ENCODE assay signal across 10 cellular contexts in genomic region chr3:15315003-15315402, GRCh38. TPM values are rescaled to one million over a fixed set of nuclear protein-coding genes. Genes with fewer than 3 reads are reported as not detected.
DNase-seq lines count a peak whose midpoint lies in the region; ATAC-seq and TF ChIP-seq lines count a peak whose summit lies in the region.
"Had no signal": no experiment of that assay in that cellular context is flagged by ENCODE, and none has a peak within 500 bp of the region (broad histone marks: within the 10 kb centered on the region; RNA-seq: fewer than 3 reads in every experiment).

No MANE protein-coding gene starts in this region.

- peaks cover 11% of the 10 kb centered on the region for H3K36me3 Mint-ChIP-seq in CD8-positive, alpha-beta T cell

- TF ChIP-seq POLR2A in NB4 (IDR thresholded peaks at IDR 0.05; ENCODE audit: extremely low read depth, insufficient read length) (no peak), esophagus muscularis mucosa (IDR thresholded peaks at IDR 0.05; ENCODE audit: low read depth) (no peak), gastrocnemius medialis (IDR thresholded peaks at IDR 0.05) (peak in 1 of 2 donors; percentile 36)

- H3K27ac Mint-ChIP-seq in CD8-positive, alpha-beta T cell, result peak overlapping the region; percentile 56

- intact Hi-C loops in CD8-positive, alpha-beta T cell (cut with DNase I, micrococcal nuclease), result no loop called here
- intact Hi-C loops in esophagus muscularis mucosa (cut with DNase I), result no loop called here
- intact Hi-C loops in gastrocnemius medialis (cut with DNase I; ENCODE audit: low total_unique reads), result loop anchor here (1.0 kb wide), 1 partner anchor 22 kb away; no protein-coding TSS in a partner anchor
- intact Hi-C loops in posterior vena cava (cut with DNase I), result no loop called here

- TF ChIP-seq CTCF in CD8-positive, alpha-beta T cell (IDR thresholded peaks at IDR 0.05), result no peak
- TF ChIP-seq CTCF in NB4 (IDR thresholded peaks at IDR 0.05; ENCODE audit: low read depth, low read length), result no peak
- TF ChIP-seq CTCF in esophagus muscularis mucosa (IDR thresholded peaks at IDR 0.05), result no peak
- no peak for TF ChIP-seq CTCF in gastrocnemius medialis (IDR thresholded peaks at IDR 0.05 in 4 of 5, conservative IDR thresholded peaks at IDR 0.05 in 1 of 5)

- ATAC-seq in CD8-positive, alpha-beta T cell, result no peak
- ATAC-seq in gastrocnemius medialis, result peak; percentile 81 to 85
- ATAC-seq in HG02571 (IDR thresholded peaks at IDR 0.05; ENCODE audit: unreplicated experiment), result no peak
- ATAC-seq in GM21737 (IDR thresholded peaks at IDR 0.05; ENCODE audit: unreplicated experiment), result no peak

- no peak for DNase-seq in CD8-positive, alpha-beta T cell
- peak; percentile 53 for DNase-seq in NB4 (ENCODE audit: low read depth)
- no peak for DNase-seq in esophagus muscularis mucosa (ENCODE audit: extremely low spot score)
- peak; percentile 66 to 86 for DNase-seq in gastrocnemius medialis
- no peak for DNase-seq in cerebellum (ENCODE audit: low spot score)
- DNase-seq in posterior vena cava (ENCODE audit: low spot score), result no peak
- DNase-seq: activated naive CD4-positive, alpha-beta T cell treated with Interleukin-2 at 50 U/mL for 16 hours; NCI-H510A had no signal

- H3K9me3 ChIP-seq in CD8-positive, alpha-beta T cell (ENCODE audit: low read length), result no peaks in the 10 kb centered on the region
- no peaks in the 10 kb centered on the region for H3K9me3 ChIP-seq in esophagus muscularis mucosa
- no peaks in the 10 kb centered on the region for H3K9me3 ChIP-seq in gastrocnemius medialis

- CTCF ChIA-PET in CD8-positive, alpha-beta T cell (lab: Charles Lee), result interaction anchor here (3.5 kb wide), 1 partner anchor 46 kb away, joined by 16 read pairs; no protein-coding TSS in a partner anchor

- 90% methylated on average over 4 of the region's 4 CpGs for WGBS in esophagus muscularis mucosa

- no peak overlapping the region for H3K27ac ChIP-seq in CD8-positive, alpha-beta T cell (ENCODE audit: low read depth, low read length)
- peak overlapping the region in 3 of 4 donors; percentile 4 to 32 (median 14) for H3K27ac ChIP-seq in esophagus muscularis mucosa (replicated peaks in 1 of 4)
- H3K27ac ChIP-seq in gastrocnemius medialis, result peak overlapping the region; percentile 88 to 93 (median 91)

- no peak for TF ChIP-seq EP300 in esophagus muscularis mucosa (IDR thresholded peaks at IDR 0.05)

- in situ Hi-C loops in gastrocnemius medialis (cut with MboI; ENCODE audit: low sequenced_read_pairs in 4 of 4), result no loop called here

- no peaks in the 10 kb centered on the region for H3K27me3 Mint-ChIP-seq in CD8-positive, alpha-beta T cell (ENCODE audit: low read depth)

- peaks cover 67% of the 10 kb centered on the region for H3K4me1 Mint-ChIP-seq in CD8-positive, alpha-beta T cell (ENCODE audit: low read depth)

- H3K9me3 Mint-ChIP-seq in CD8-positive, alpha-beta T cell, result no peaks in the 10 kb centered on the region

- no peak overlapping the region for H3K4me3 ChIP-seq in CD8-positive, alpha-beta T cell (ENCODE audit: low read depth, low read length)
- H3K4me3 ChIP-seq in NB4 (ENCODE audit: low read depth, low read length) (no peak overlapping the region), esophagus muscularis mucosa (no peak overlapping the region), gastrocnemius medialis (no peak overlapping the region)

- H3K27me3 ChIP-seq in CD8-positive, alpha-beta T cell (ENCODE audit: insufficient read depth, low read length), result no peaks in the 10 kb centered on the region
- no peaks in the 10 kb centered on the region for H3K27me3 ChIP-seq in esophagus muscularis mucosa
- no peaks in the 10 kb centered on the region for H3K27me3 ChIP-seq in gastrocnemius medialis

- H3K36me3 ChIP-seq in CD8-positive, alpha-beta T cell (ENCODE audit: insufficient read depth, low read length), result no peaks in the 10 kb centered on the region
- H3K36me3 ChIP-seq in esophagus muscularis mucosa, result no peaks in the 10 kb centered on the region
- H3K36me3 ChIP-seq in gastrocnemius medialis, result no peaks in the 10 kb centered on the region

- H3K4me3 Mint-ChIP-seq in CD8-positive, alpha-beta T cell, result no peak overlapping the region

- peaks cover 45% of the 10 kb centered on the region for H3K4me1 ChIP-seq in CD8-positive, alpha-beta T cell (ENCODE audit: insufficient read depth, low read length)
- H3K4me1 ChIP-seq in esophagus muscularis mucosa (peaks cover 21 to 60% (median 39%) of the 10 kb centered on the region in 4 donors), gastrocnemius medialis (peaks cover 81 to 85% of the 10 kb centered on the region in 2 donors)

- POLR2A ChIA-PET in CD8-positive, alpha-beta T cell (lab: Charles Lee), result no interaction called here

RNA-seq across cellular contexts. Expression of gene SH3BP5, which starts 17.4 kb away (rescaled TPM):
- 1 to 10 TPM; 4.4 to 5.9 TPM for total RNA-seq in CD8-positive, alpha-beta T cell
- 10 to 100 TPM; 26.2 to 56.5 (median 38.2) TPM for total RNA-seq in esophagus muscularis mucosa
- 100 to 1,000 TPM in 2 of 4 donors, 10 to 100 TPM in 2; 31.5 to 111 (median 75.5) TPM for total RNA-seq in gastrocnemius medialis
- total RNA-seq in cerebellum, result 58.1 TPM
- 100 to 1,000 TPM in 1 of 2 donors, 10 to 100 TPM in 1; 67.9 to 105 TPM for total RNA-seq in posterior vena cava

Comparison
In these comparisons a context has a peak if more than half of its experiments do, and no peak if none do; other contexts are left out.
1. ATAC-seq: peak in gastrocnemius medialis (2 of 2); none in CD8-positive, alpha-beta T cell (single experiment), HG02571 (single experiment) and GM21737 (single experiment).
2. DNase-seq: peak in NB4 (single experiment) and gastrocnemius medialis (2 of 2); none in CD8-positive, alpha-beta T cell (0 of 7), esophagus muscularis mucosa (single experiment), cerebellum (single experiment) and posterior vena cava (single experiment).